ENCODE assay signal across 8 cellular contexts in the genomic region with DNA sequence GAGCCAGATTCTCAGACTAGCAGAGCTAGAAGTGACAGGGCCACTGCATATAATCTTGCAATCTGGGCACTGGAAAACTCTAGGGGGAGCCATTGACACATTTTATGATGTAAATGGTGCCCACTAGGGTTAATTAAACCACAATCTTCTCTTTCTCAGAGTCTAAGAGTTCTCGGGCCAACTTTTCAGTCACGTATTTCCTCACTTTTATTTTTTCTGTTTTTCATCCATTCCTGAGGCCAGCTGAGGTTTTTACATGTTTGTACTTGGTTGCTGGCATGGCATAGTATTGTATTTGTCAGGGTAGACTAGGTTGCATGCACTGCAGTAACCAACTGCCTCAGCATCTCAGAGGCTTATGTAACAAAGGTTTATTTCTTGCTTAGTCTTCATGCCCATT.
DNase-seq lines count a peak whose midpoint lies in the region; ATAC-seq and TF ChIP-seq lines count a peak whose summit lies in the region.

No MANE protein-coding gene starts in this region.

- H3K27me3 ChIP-seq in Loucy (ENCODE audit: insufficient read depth, low read length, poor library complexity, severe bottlenecking) (no peaks in the 10 kb centered on the region), RWPE2 (ENCODE audit: insufficient read depth, poor library complexity, severe bottlenecking) (peaks cover 8% of the 10 kb centered on the region), upper lobe of right lung (peaks cover 6% of the 10 kb centered on the region)

- no peaks in the 10 kb centered on the region for H3K79me2 ChIP-seq in Loucy (ENCODE audit: insufficient read depth, low read length)

- no peak overlapping the region for H3K4me3 ChIP-seq in Loucy (ENCODE audit: low read length, poor library complexity, severe bottlenecking)
- H3K4me3 ChIP-seq in RWPE2 (ENCODE audit: severe bottlenecking) = no peak overlapping the region
- no peak overlapping the region for H3K4me3 ChIP-seq in upper lobe of right lung

- no peak overlapping the region; the same call in 1 of the 2 replicates for H2AFZ ChIP-seq in Loucy (ENCODE audit: low read length)

- CTCF ChIA-PET in GM10248 (lab: Yijun Ruan, JAX) = interaction anchor here (1.0 to 1.9 kb wide), 3 partner anchors 11 to 25 kb away, joined by 4 read pairs; no protein-coding TSS in a partner anchor

- no peaks in the 10 kb centered on the region for H4K20me1 ChIP-seq in Loucy (ENCODE audit: insufficient read depth, low read length, poor library complexity, severe bottlenecking)

- peaks cover 7% of the 10 kb centered on the region for H3K36me3 Mint-ChIP-seq in glutamatergic neuron (ENCODE audit: unreplicated experiment)

- H3K4me1 ChIP-seq in Loucy (ENCODE audit: insufficient read depth, low read length, poor library complexity, severe bottlenecking) = no peaks in the 10 kb centered on the region
- no peaks in the 10 kb centered on the region for H3K4me1 ChIP-seq in RWPE2 (ENCODE audit: insufficient read depth, poor library complexity, severe bottlenecking)
- H3K4me1 ChIP-seq in upper lobe of right lung = no peaks in the 10 kb centered on the region

- H3K36me3 ChIP-seq in Loucy (ENCODE audit: insufficient read depth, low read length) = no peaks in the 10 kb centered on the region
- no peaks in the 10 kb centered on the region for H3K36me3 ChIP-seq in RWPE2 (ENCODE audit: low read depth)
- no peaks in the 10 kb centered on the region for H3K36me3 ChIP-seq in upper lobe of right lung

- H3K9ac ChIP-seq in Loucy (ENCODE audit: low read depth, low read length, poor library complexity, severe bottlenecking) = no peak overlapping the region

- TF ChIP-seq CTCF in GM10248 (IDR thresholded peaks at IDR 0.05; ENCODE audit: control extremely low read depth, extremely low read depth, low read depth, missing control alignments) (peak; percentile 40), Loucy (conservative IDR thresholded peaks at IDR 0.05; ENCODE audit: low read length) (peak; percentile 83), RWPE2 (IDR thresholded peaks at IDR 0.05; ENCODE audit: poor library complexity, severe bottlenecking) (peak; percentile 50), glutamatergic neuron (IDR thresholded peaks at IDR 0.05; ENCODE audit: partially characterized antibody, unreplicated experiment) (peak; percentile 57), upper lobe of right lung (IDR thresholded peaks at IDR 0.05) (peak; percentile 49)

- POLR2A ChIA-PET in GM10248 (lab: Yijun Ruan, JAX) = no interaction called here

- no peak overlapping the region for H3K4me2 ChIP-seq in Loucy (ENCODE audit: low read depth, low read length, poor library complexity, severe bottlenecking)

- no peaks in the 10 kb centered on the region for H3K9me3 ChIP-seq in Loucy (ENCODE audit: insufficient read depth, low read depth, low read length)
- no peaks in the 10 kb centered on the region for H3K9me3 ChIP-seq in RWPE2 (ENCODE audit: severe bottlenecking)
- H3K9me3 ChIP-seq in upper lobe of right lung = no peaks in the 10 kb centered on the region

- H3K4me3 Mint-ChIP-seq in glutamatergic neuron (ENCODE audit: unreplicated experiment) = no peak overlapping the region

- no peaks in the 10 kb centered on the region for H3F3A ChIP-seq in Loucy (ENCODE audit: low read depth)

- H3K9me2 ChIP-seq in Loucy (replicated peaks; ENCODE audit: low read depth, low read length) = no peaks in the 10 kb centered on the region

- no peaks in the 10 kb centered on the region for H3K9me3 Mint-ChIP-seq in glutamatergic neuron (ENCODE audit: unreplicated experiment)

- H3K27ac Mint-ChIP-seq in glutamatergic neuron (ENCODE audit: unreplicated experiment) = no peak overlapping the region

- DNase-seq in GM10248 (ENCODE audit: extremely low spot score) = no peak
- DNase-seq in RWPE2 (ENCODE audit: low spot score) = no peak
- DNase-seq in glutamatergic neuron = no peak
- DNase-seq in upper lobe of right lung = no peak
- no peak for DNase-seq in activated naive CD4-positive, alpha-beta T cell (lab: John Stamatoyannopoulos, UW)
- no peak for DNase-seq in activated CD4-positive, alpha-beta T cell treated with anti-CD3 and anti-CD28 coated beads for 4 hours

- H3K27ac ChIP-seq in RWPE2 (ENCODE audit: poor library complexity, severe bottlenecking) = no peak overlapping the region
- no peak overlapping the region for H3K27ac ChIP-seq in upper lobe of right lung

- H3K4me1 Mint-ChIP-seq in glutamatergic neuron (ENCODE audit: low read depth, unreplicated experiment) = peaks cover 14% of the 10 kb centered on the region

- H3K27me3 Mint-ChIP-seq in glutamatergic neuron (ENCODE audit: unreplicated experiment) = no peaks in the 10 kb centered on the region

- peak; percentile 74; the same call in 2 of the 3 replicates for ATAC-seq in RWPE2 (ENCODE audit: low read depth)
- peak; percentile 87 for ATAC-seq in upper lobe of right lung
- no peak for ATAC-seq in HG03175 (IDR thresholded peaks at IDR 0.05; ENCODE audit: unreplicated experiment)

- intact Hi-C loops in upper lobe of right lung (cut with DNase I) = no loop called here
